ENCODE assay signal across 9 cellular contexts in the genomic region with DNA sequence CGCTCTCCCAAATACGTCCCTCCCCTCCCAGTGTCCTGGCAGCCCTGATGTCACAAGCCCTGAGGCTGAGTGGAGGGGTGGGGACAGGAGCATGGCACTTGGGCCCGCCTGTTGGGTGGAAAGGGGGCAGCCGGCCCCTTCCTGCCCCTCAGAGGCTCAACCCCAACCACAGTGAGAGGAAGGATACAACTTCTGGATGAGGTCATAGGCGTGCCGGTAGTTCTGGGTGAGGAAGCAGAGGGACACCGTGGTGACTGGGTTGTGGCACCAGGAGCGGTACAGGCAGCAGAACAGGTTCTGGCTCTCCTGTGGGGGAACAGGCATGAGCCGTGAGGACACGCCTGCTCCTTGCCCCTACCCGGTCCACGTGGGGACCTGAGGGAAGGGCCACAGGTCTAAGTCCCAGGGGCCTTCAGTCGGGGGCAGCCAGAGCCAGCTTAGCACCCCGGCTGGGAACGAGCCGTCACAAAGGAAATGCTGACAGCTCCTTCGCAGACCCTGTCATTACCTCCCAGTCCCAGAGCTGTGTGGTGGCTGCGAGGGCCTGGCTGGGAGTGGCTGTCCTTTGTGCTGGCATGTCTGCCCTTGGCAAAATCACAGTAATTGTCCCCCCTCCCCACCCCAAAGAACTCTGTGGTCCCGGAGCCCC.
DNase-seq lines count a peak whose midpoint lies in the region; ATAC-seq lines count a peak whose summit lies in the region.
"Had no signal": no experiment of that assay in that cellular context is flagged by ENCODE, and none has a peak within 500 bp of the region (broad histone marks: within the 10 kb centered on the region; RNA-seq: fewer than 3 reads in every experiment).

No MANE protein-coding gene starts in this region.

- no peak overlapping the region for H3K4me3 ChIP-seq in NT2/D1 (ENCODE audit: insufficient read length, low read depth)

- no peaks in the 10 kb centered on the region for H3K9me3 ChIP-seq in NT2/D1 (ENCODE audit: insufficient read depth, low read length)

- H3K36me3 ChIP-seq in NT2/D1 (ENCODE audit: insufficient read depth, insufficient read length, low read length): peaks cover 23% of the 10 kb centered on the region

- H3K27ac ChIP-seq in epithelial cell of prostate: peak overlapping the region; percentile 68

- H3K9ac ChIP-seq in NT2/D1 (ENCODE audit: insufficient read length, low read depth): peak overlapping the region; percentile 11

- no peak for ATAC-seq in GM18517 (IDR thresholded peaks at IDR 0.05; ENCODE audit: unreplicated experiment)

- H3K4me1 ChIP-seq in NT2/D1 (ENCODE audit: insufficient read depth, insufficient read length): peaks cover 69% of the 10 kb centered on the region

- no peaks in the 10 kb centered on the region for H3K27me3 ChIP-seq in NT2/D1 (ENCODE audit: insufficient read depth, insufficient read length)

- DNase-seq in ELR (ENCODE audit: low read depth) (peak; percentile 89), NT2/D1 (ENCODE audit: low read depth, low spot score) (no peak), epithelial cell of prostate (ENCODE audit: low read depth, low spot score) (peak; percentile 37), retina (peak; percentile 33), D341Med (ENCODE audit: low spot score) (no peak), DMS79 treated with DMSO at 0.1 percent for 48 hours (lab: John Stamatoyannopoulos, UW) (no peak), NCI-H1436 treated with DMSO at 0.1 percent for 48 hours (lab: John Stamatoyannopoulos, UW) (no peak)
- DNase-seq: NCI-H345 had no signal

Comparison
In these comparisons a context has a peak if more than half of its experiments do, and no peak if none do; other contexts are left out.
1. DNase-seq: peak in ELR (single experiment), epithelial cell of prostate (single experiment) and retina (single experiment); none in NT2/D1 (single experiment), D341Med (single experiment), DMS79 treated with DMSO at 0.1 percent for 48 hours (single experiment) and NCI-H1436 treated with DMSO at 0.1 percent for 48 hours (single experiment).